25 cellular contexts compared by ENCODE assay signal in genomic region chr2:197077336-197077735, GRCh38.
DNase-seq lines count a peak whose midpoint lies in the region; ATAC-seq and TF ChIP-seq lines count a peak whose summit lies in the region.
"Had no signal": no experiment of that assay in that cellular context is flagged by ENCODE, and none has a peak within 500 bp of the region (broad histone marks: within the 10 kb centered on the region; RNA-seq: fewer than 3 reads in every experiment).

No MANE protein-coding gene starts in this region.

- H3K4me3 Mint-ChIP-seq in CD4-positive, CD25-positive, alpha-beta regulatory T cell: no peak overlapping the region
- H3K4me3 Mint-ChIP-seq in activated B cell treated with CpG ODN at 0.5 μM for 24 hours (no peak overlapping the region), immature natural killer cell (no peak overlapping the region)
- no peak overlapping the region for H3K4me3 Mint-ChIP-seq in stimulated activated effector memory CD8-positive, alpha-beta T cell treated with anti-CD3 and anti-CD28 coated beads, Interleukin-12 subunit alpha, Interleukin-12 subunit beta, amount 100 ng/mL, for 72 hours
- H3K4me3 Mint-ChIP-seq: CD14-positive monocyte; dendritic cell treated with granulocyte-macrophage colony-stimulating factor and Interleukin-4, amounts not matched to agents 40 ng/mL and 50 ng/mL, for 4 days had no signal

- H3K27me3 ChIP-seq in CD4-positive, CD25-positive, alpha-beta regulatory T cell (ENCODE audit: control insufficient read depth, insufficient read depth, low read length): no peaks in the 10 kb centered on the region
- H3K27me3 ChIP-seq in breast epithelium: no peaks in the 10 kb centered on the region
- H3K27me3 ChIP-seq: esophagus squamous epithelium had no signal

- no peaks in the 10 kb centered on the region for H3K27me3 Mint-ChIP-seq in CD4-positive, CD25-positive, alpha-beta regulatory T cell
- H3K27me3 Mint-ChIP-seq in activated B cell treated with CpG ODN at 0.5 μM for 24 hours: no peaks in the 10 kb centered on the region
- H3K27me3 Mint-ChIP-seq in immature natural killer cell (ENCODE audit: low read depth in 3 of 3): peaks cover 1 to 21% (median 14%) of the 10 kb centered on the region in 3 donors
- H3K27me3 Mint-ChIP-seq: dendritic cell treated with granulocyte-macrophage colony-stimulating factor and Interleukin-4, amounts not matched to agents 40 ng/mL and 50 ng/mL, for 4 days had no signal

- H3K36me3 Mint-ChIP-seq in CD4-positive, CD25-positive, alpha-beta regulatory T cell: peaks cover 86% of the 10 kb centered on the region
- H3K36me3 Mint-ChIP-seq in activated B cell treated with CpG ODN at 0.5 μM for 24 hours (ENCODE audit: low read depth) (peaks cover 90% of the 10 kb centered on the region), immature natural killer cell (peaks cover 28 to 74% (median 49%) of the 10 kb centered on the region in 3 donors)
- peaks cover 96% of the 10 kb centered on the region for H3K36me3 Mint-ChIP-seq in stimulated activated effector memory CD8-positive, alpha-beta T cell treated with anti-CD3 and anti-CD28 coated beads, Interleukin-12 subunit alpha, Interleukin-12 subunit beta, amount 100 ng/mL, for 72 hours

- peak overlapping the region in 2 of 3 donors; percentile 20 to 28 for H3K27ac Mint-ChIP-seq in CD4-positive, CD25-positive, alpha-beta regulatory T cell
- H3K27ac Mint-ChIP-seq in activated B cell treated with CpG ODN at 0.5 μM for 24 hours: peak overlapping the region; percentile 63
- H3K27ac Mint-ChIP-seq in immature natural killer cell: peak overlapping the region in 4 of 6 donors; percentile 29 to 55 (median 40)
- peak overlapping the region; percentile 84 for H3K27ac Mint-ChIP-seq in stimulated activated effector memory CD8-positive, alpha-beta T cell treated with anti-CD3 and anti-CD28 coated beads, Interleukin-12 subunit alpha, Interleukin-12 subunit beta, amount 100 ng/mL, for 72 hours
- H3K27ac Mint-ChIP-seq: dendritic cell treated with granulocyte-macrophage colony-stimulating factor and Interleukin-4, amounts not matched to agents 40 ng/mL and 50 ng/mL, for 4 days had no signal

- H3K9me3 ChIP-seq in CD4-positive, CD25-positive, alpha-beta regulatory T cell (ENCODE audit: control insufficient read depth in 2 of 2, low read length in 2 of 2): no peaks in the 10 kb centered on the region
- H3K9me3 ChIP-seq in breast epithelium: no peaks in the 10 kb centered on the region
- H3K9me3 ChIP-seq: esophagus squamous epithelium had no signal

- H3K36me3 ChIP-seq in CD4-positive, CD25-positive, alpha-beta regulatory T cell (ENCODE audit: control insufficient read depth, insufficient read depth, low read length): peaks cover 92% of the 10 kb centered on the region
- no peaks in the 10 kb centered on the region for H3K36me3 ChIP-seq in breast epithelium

- H3K27ac ChIP-seq in CD4-positive, CD25-positive, alpha-beta regulatory T cell (ENCODE audit: insufficient read depth, low read length, poor library complexity, severe bottlenecking): no peak overlapping the region
- no peak overlapping the region for H3K27ac ChIP-seq in breast epithelium
- H3K27ac ChIP-seq: esophagus squamous epithelium, GM23248, HL-60 had no signal

- in situ Hi-C loops in GM13977 (cut with MboI; ENCODE audit: low pct_unique_long_range_greater_than_20kb, low sequenced_read_pairs, unreplicated experiment): no loop called here

- no peak for DNase-seq in CD4-positive, CD25-positive, alpha-beta regulatory T cell
- DNase-seq in activated B cell treated with CpG ODN at 0.5 μM for 24 hours (no peak), immature natural killer cell (no peak), GM13977 (ENCODE audit: low spot score) (no peak), ureter (ENCODE audit: low spot score) (no peak), breast epithelium (ENCODE audit: low spot score in 2 of 2) (no peak)
- no peak for DNase-seq in stimulated activated effector memory CD8-positive, alpha-beta T cell treated with anti-CD3 and anti-CD28 coated beads, Interleukin-12 subunit alpha, Interleukin-12 subunit beta, amount 100 ng/mL, for 72 hours (ENCODE audit: low spot score in 2 of 2)
- DNase-seq: activated gamma-delta T cell treated with Interleukin-2 at 50 U/mL for 16 hours; activated T-cell treated with anti-CD3 and anti-CD28 coated beads, Interleukin-2, amount 50 U/mL, for 1 hour; esophagus squamous epithelium; GM23248; mesenchymal stem cell; NCI-H1436; NCI-H774; nucleus accumbens; stimulated activated CD4-positive, alpha-beta T cell treated with anti-CD3 and anti-CD28 coated beads, Interleukin-1b, Interleukin-23, amount 100 ng/mL, for 48 hours; stimulated activated CD8-positive, alpha-beta memory T cell treated with anti-CD3 and anti-CD28 coated beads, Interleukin-4, amount 100 ng/mL, for 48 hours; T-helper 2 cell had no signal

- intact Hi-C loops in activated B cell treated with CpG ODN at 0.5 μM for 24 hours (cut with micrococcal nuclease) (no loop called here), breast epithelium (cut with DNase I; ENCODE audit: low total_unique reads) (no loop called here)

- peaks cover 10% of the 10 kb centered on the region for H3K4me1 ChIP-seq in CD4-positive, CD25-positive, alpha-beta regulatory T cell (ENCODE audit: control insufficient read depth, insufficient read depth, low read length, poor library complexity, severe bottlenecking)
- H3K4me1 ChIP-seq in breast epithelium: no peaks in the 10 kb centered on the region

- ATAC-seq in CD4-positive, CD25-positive, alpha-beta regulatory T cell (ENCODE audit: low read depth in 2 of 2): no peak
- no peak for ATAC-seq in activated B cell treated with CpG ODN at 0.5 μM for 24 hours (ENCODE audit: low read depth)
- no peak for ATAC-seq in stimulated activated effector memory CD8-positive, alpha-beta T cell treated with anti-CD3 and anti-CD28 coated beads, Interleukin-12 subunit alpha, Interleukin-12 subunit beta, amount 100 ng/mL, for 72 hours
- no peak for ATAC-seq in HG03565 (IDR thresholded peaks at IDR 0.05; ENCODE audit: unreplicated experiment)
- ATAC-seq: GM12878, SK-N-SH treated with all-trans-retinoic acid at 6 μM for 48 hours had no signal

- TF ChIP-seq POLR2A in breast epithelium (IDR thresholded peaks at IDR 0.05): no peak

- H3K4me3 ChIP-seq in CD4-positive, CD25-positive, alpha-beta regulatory T cell (ENCODE audit: low read depth, low read length): no peak overlapping the region
- H3K4me3 ChIP-seq in breast epithelium: no peak overlapping the region
- H3K4me3 ChIP-seq: esophagus squamous epithelium, GM12878, GM23248, smooth muscle cell had no signal

- peaks cover 21 to 31% (median 29%) of the 10 kb centered on the region in 4 donors for H3K4me1 Mint-ChIP-seq in CD4-positive, CD25-positive, alpha-beta regulatory T cell
- H3K4me1 Mint-ChIP-seq in activated B cell treated with CpG ODN at 0.5 μM for 24 hours: no peaks in the 10 kb centered on the region
- H3K4me1 Mint-ChIP-seq in immature natural killer cell: peaks cover 3 to 45% of the 10 kb centered on the region in 2 donors
- peaks cover 19% of the 10 kb centered on the region for H3K4me1 Mint-ChIP-seq in stimulated activated effector memory CD8-positive, alpha-beta T cell treated with anti-CD3 and anti-CD28 coated beads, Interleukin-12 subunit alpha, Interleukin-12 subunit beta, amount 100 ng/mL, for 72 hours

- TF ChIP-seq CTCF in activated B cell treated with CpG ODN at 0.5 μM for 24 hours (IDR thresholded peaks at IDR 0.05): no peak
- no peak for TF ChIP-seq CTCF in GM13977 (IDR thresholded peaks at IDR 0.05; ENCODE audit: extremely low read depth, insufficient read depth, missing control alignments)
- TF ChIP-seq CTCF in breast epithelium (IDR thresholded peaks at IDR 0.05): no peak

- POLR2A ChIA-PET in activated B cell treated with CpG ODN at 0.5 μM for 24 hours (lab: Charles Lee): no interaction called here

- CTCF ChIA-PET in activated B cell treated with CpG ODN at 0.5 μM for 24 hours (lab: Charles Lee): interaction anchor here (2.8 kb wide), 1 partner anchor 301 kb away, joined by 11 read pairs; no protein-coding TSS in a partner anchor

- H3K9me3 Mint-ChIP-seq in CD4-positive, CD25-positive, alpha-beta regulatory T cell: peaks cover 0 to 13% (median 2%) of the 10 kb centered on the region in 7 donors
- H3K9me3 Mint-ChIP-seq in activated B cell treated with CpG ODN at 0.5 μM for 24 hours (peaks cover 8% of the 10 kb centered on the region), immature natural killer cell (no peaks in the 10 kb centered on the region)
- H3K9me3 Mint-ChIP-seq in stimulated activated effector memory CD8-positive, alpha-beta T cell treated with anti-CD3 and anti-CD28 coated beads, Interleukin-12 subunit alpha, Interleukin-12 subunit beta, amount 100 ng/mL, for 72 hours: no peaks in the 10 kb centered on the region
- H3K9me3 Mint-ChIP-seq: dendritic cell treated with granulocyte-macrophage colony-stimulating factor and Interleukin-4, amounts not matched to agents 40 ng/mL and 50 ng/mL, for 4 days had no signal

Comparison
In these comparisons a context has a peak if more than half of its experiments do, and no peak if none do; other contexts are left out.
1. H3K27ac Mint-ChIP-seq: peak in every context shown above with its lines; median percentile 84 in stimulated activated effector memory CD8-positive, alpha-beta T cell treated with anti-CD3 and anti-CD28 coated beads, Interleukin-12 subunit alpha, Interleukin-12 subunit beta, amount 100 ng/mL, for 72 hours; 63 in activated B cell treated with CpG ODN at 0.5 μM for 24 hours; 40 in immature natural killer cell; 24 in CD4-positive, CD25-positive, alpha-beta regulatory T cell.